20 cellular contexts compared by ENCODE assay signal in genomic region chr1:207021876-207022596, GRCh38. TPM values are rescaled to one million over a fixed set of nuclear protein-coding genes. Genes with fewer than 3 reads are reported as not detected.
A peak's percentile ranks its signal among the peaks of the same experiment; 100 is the strongest.
DNase-seq lines count a peak whose midpoint lies in the region; TF ChIP-seq lines count a peak whose summit lies in the region.
"Had no signal": no experiment of that assay in that cellular context is flagged by ENCODE, and none has a peak within 500 bp of the region (broad histone marks: within the 10 kb centered on the region; RNA-seq: fewer than 3 reads in every experiment).

No MANE protein-coding gene starts in this region.

- H3K27me3 Mint-ChIP-seq in HFFc6 (ENCODE audit: insufficient read depth) (no peaks in the 10 kb centered on the region), progenitor cell of endocrine pancreas (peaks cover 2% of the 10 kb centered on the region)

- H3K4me2 ChIP-seq in mammary epithelial cell (ENCODE audit: insufficient read depth, low read depth, low read length), result peak overlapping the region; percentile 11

- H3K9me3 Mint-ChIP-seq in HFFc6 (no peaks in the 10 kb centered on the region), progenitor cell of endocrine pancreas (ENCODE audit: low read depth) (no peaks in the 10 kb centered on the region)
- H3K9me3 Mint-ChIP-seq: endodermal cell, natural killer cell had no signal

- H3K79me2 ChIP-seq in mammary epithelial cell (ENCODE audit: insufficient read depth, low read length), result peaks cover 42% of the 10 kb centered on the region

- peak overlapping the region; percentile 100 for H3K27ac ChIP-seq in mammary epithelial cell (ENCODE audit: insufficient read depth, low read depth, low read length)
- H3K27ac ChIP-seq: psoas muscle had no signal

- no peaks in the 10 kb centered on the region for H4K20me1 ChIP-seq in mammary epithelial cell (ENCODE audit: insufficient read depth, low read length)

- no peaks in the 10 kb centered on the region for H3K27me3 ChIP-seq in mammary epithelial cell (ENCODE audit: insufficient read depth, low read length)

- DNase-seq in HFFc6, result no peak
- DNase-seq in mammary epithelial cell, result no peak
- no peak for DNase-seq in progenitor cell of endocrine pancreas (ENCODE audit: low spot score, unreplicated experiment)
- no peak for DNase-seq in NCI-H187 treated with DMSO at 0.1 percent for 48 hours (lab: John Stamatoyannopoulos, UW)
- no peak for DNase-seq in GM19240 (ENCODE audit: insufficient read length, low spot score)
- no peak for DNase-seq in hypothalamus (lab: John Stamatoyannopoulos, UW)
- DNase-seq: amniotic stem cell; cerebellar nuclear complex; endodermal cell; GOT3; natural killer cell; NCI-H2081; NCI-H524 treated with DMSO at 0.1 percent for 48 hours; psoas muscle; stimulated activated CD4-positive, alpha-beta T cell treated with anti-CD3 and anti-CD28 coated beads, Interleukin-12 subunit alpha, Interleukin-12 subunit beta, amount 100 ng/mL, for 4 hours; stimulated activated naive CD4-positive, alpha-beta T cell treated with Interleukin-2 at 50 U/mL for 16 hours had no signal

- intact Hi-C loops in mammary epithelial cell (cut with micrococcal nuclease), result loop anchor here (1.0 kb wide), 1 partner anchor 110 kb away; no protein-coding TSS in a partner anchor

- TF ChIP-seq CTCF in HFFc6 (IDR thresholded peaks at IDR 0.05), result no peak
- TF ChIP-seq CTCF in mammary epithelial cell (conservative IDR thresholded peaks at IDR 0.05 in 1 of 2, IDR thresholded peaks at IDR 0.05 in 1 of 2; ENCODE audit: extremely low read depth in 1 of 2, insufficient read depth in 1 of 2, low read depth in 1 of 2, low read length in 2 of 2), result no peak
- TF ChIP-seq CTCF in progenitor cell of endocrine pancreas (IDR thresholded peaks at IDR 0.05; ENCODE audit: unreplicated experiment), result no peak

- H3K4me3 Mint-ChIP-seq in HFFc6, result no peak overlapping the region
- H3K4me3 Mint-ChIP-seq in progenitor cell of endocrine pancreas (ENCODE audit: low read depth), result no peak overlapping the region
- H3K4me3 Mint-ChIP-seq: endodermal cell, natural killer cell had no signal

- H3K9ac ChIP-seq in mammary epithelial cell (ENCODE audit: insufficient read depth, low read length), result peak overlapping the region; percentile 49

- no peak overlapping the region for H3K4me3 ChIP-seq in mammary epithelial cell (replicated peaks in 1 of 3; ENCODE audit: insufficient read depth in 1 of 3, low read depth in 2 of 3, low read length in 3 of 3)
- H3K4me3 ChIP-seq: lung, psoas muscle had no signal

- H3K4me1 ChIP-seq in mammary epithelial cell (ENCODE audit: insufficient read depth, low read length), result peaks cover 94% of the 10 kb centered on the region

- H3K36me3 Mint-ChIP-seq in HFFc6 (ENCODE audit: low read depth), result 0 out of 2 replicates have a peak, but pooled peaks cover under 1% of the 10 kb centered on the region
- peaks cover 27% of the 10 kb centered on the region for H3K36me3 Mint-ChIP-seq in progenitor cell of endocrine pancreas (ENCODE audit: insufficient read depth)
- H3K36me3 Mint-ChIP-seq: natural killer cell had no signal

- in situ Hi-C loops in mammary epithelial cell (cut with MboI; ENCODE audit: low sequenced_read_pairs in 2 of 2), result no loop called here

- peaks cover 10% of the 10 kb centered on the region for H3K36me3 ChIP-seq in mammary epithelial cell (ENCODE audit: insufficient read depth, low read length)

- H3K4me1 Mint-ChIP-seq in HFFc6 (ENCODE audit: low read depth) (peaks cover 67% of the 10 kb centered on the region), progenitor cell of endocrine pancreas (ENCODE audit: low read depth) (peaks cover 37% of the 10 kb centered on the region)
- H3K4me1 Mint-ChIP-seq: natural killer cell had no signal

- H3K27ac Mint-ChIP-seq in HFFc6 (peak overlapping the region; percentile 67; the same call in 1 of the 2 replicates), progenitor cell of endocrine pancreas (peak overlapping the region; percentile 30)
- H3K27ac Mint-ChIP-seq: endodermal cell, natural killer cell had no signal

- no peaks in the 10 kb centered on the region for H3K9me3 ChIP-seq in mammary epithelial cell (replicated peaks; ENCODE audit: insufficient read depth, low read length)
- H3K9me3 ChIP-seq: psoas muscle had no signal

- 21% methylated on average over 13 of the region's 15 CpGs for WGBS in mammary epithelial cell (ENCODE audit: low coverage, missing lambda C conversion rate)

- no peak overlapping the region for H2AFZ ChIP-seq in mammary epithelial cell (ENCODE audit: low read depth, low read length)

- CTCF ChIA-PET in mammary epithelial cell (lab: Charles Lee; ENCODE audit: low non-redundant PET), result no interaction called here

- dilution Hi-C loops in mammary epithelial cell (cut with HindIII; ENCODE audit: low sequenced_read_pairs), result no loop called here

- BruUV-seq in mammary epithelial cell (replicated peaks; lab: Mats Ljungman, UMichigan), result no TSS peak

RNA-seq across cellular contexts. Expression of gene C1orf116, which starts 10.5 kb away (rescaled TPM):
- under 1 TPM; 0.02 to 0.09 (median 0.06) TPM for total RNA-seq in HFFc6 (2021; fragmentation: NEBNext Ultra II Directional; extraction: Animal tissue kit (Norgen Biotek cat#: 25700))
- total RNA-seq in mammary epithelial cell, result 100 to 1,000 TPM in 1 of 2 donors, 10 to 100 TPM in 1; 94.0 to 129 TPM
- polyA plus RNA-seq in mammary epithelial cell, result 47.0 TPM
- polyA minus RNA-seq in mammary epithelial cell, result 110 TPM
- 31.3 and 31.9 TPM in 2 replicates for total RNA-seq in progenitor cell of endocrine pancreas
- total RNA-seq: activated CD8-positive, alpha-beta memory T cell treated with anti-CD3 and anti-CD28 coated beads for 36 hours; frontal cortex; G401 had no signal

RNA-seq across cellular contexts. Expression of gene YOD1, which starts 29.0 kb away (rescaled TPM):
- total RNA-seq in HFFc6 (2021; fragmentation: NEBNext Ultra II Directional; extraction: Animal tissue kit (Norgen Biotek cat#: 25700)), result 10 to 100 TPM in 1 of 6 experiments, 1 to 10 TPM in 5; 6.5 to 10.6 (median 7.1) TPM
- total RNA-seq in mammary epithelial cell, result 10 to 100 TPM in 1 of 2 donors, 1 to 10 TPM in 1; 9.0 to 19.7 TPM
- polyA plus RNA-seq in mammary epithelial cell, result 2.3 TPM
- 6.5 TPM for polyA minus RNA-seq in mammary epithelial cell
- total RNA-seq in progenitor cell of endocrine pancreas, result 8.7 and 8.8 TPM in 2 replicates

RNA-seq across cellular contexts. Expression of gene PFKFB2, which starts 31.0 kb away (rescaled TPM):
- total RNA-seq in HFFc6 (2021; fragmentation: NEBNext Ultra II Directional; extraction: Animal tissue kit (Norgen Biotek cat#: 25700)), result 1 to 10 TPM; 2.5 to 7.0 (median 3.2) TPM
- 10 to 100 TPM; 34.4 to 38.7 TPM for total RNA-seq in mammary epithelial cell
- 6.5 TPM for polyA plus RNA-seq in mammary epithelial cell
- 51.3 TPM for polyA minus RNA-seq in mammary epithelial cell
- 9.6 and 10.6 TPM in 2 replicates for total RNA-seq in progenitor cell of endocrine pancreas

RNA-seq across cellular contexts. Expression of gene FCAMR, which starts 51.8 kb away (rescaled TPM):
- not detected for total RNA-seq in HFFc6 (2021; fragmentation: NEBNext Ultra II Directional; extraction: Animal tissue kit (Norgen Biotek cat#: 25700))
- total RNA-seq in mammary epithelial cell, result not detected
- polyA plus RNA-seq in mammary epithelial cell, result not detected
- not detected for polyA minus RNA-seq in mammary epithelial cell
- not detected in 2 replicates for total RNA-seq in progenitor cell of endocrine pancreas
- total RNA-seq: activated CD8-positive, alpha-beta memory T cell treated with anti-CD3 and anti-CD28 coated beads for 36 hours; endodermal cell; frontal cortex; G401; natural killer cell; psoas muscle had no signal
- polyA plus RNA-seq: psoas muscle had no signal

Comparison
In these comparisons a context has a peak if more than half of its experiments do, and no peak if none do; other contexts are left out.
1. RNA of gene C1orf116, which starts 10.5 kb away (total RNA-seq): 94.0 to 129 TPM in mammary epithelial cell and 31.3 to 31.9 TPM in progenitor cell of endocrine pancreas; 0.02 to 0.09 TPM in HFFc6; every median in the first group is over 10 times any median in the second.